In genomic region chr2:42065753-42066152, GRCh38 we compare ENCODE assay signal across 1 cellular context. TPM values are rescaled to one million over a fixed set of nuclear protein-coding genes. Genes with fewer than 3 reads are reported as not detected.
"Had no signal": no experiment of that assay in that cellular context is flagged by ENCODE, and none has a peak within 500 bp of the region (broad histone marks: within the 10 kb centered on the region; RNA-seq: fewer than 3 reads in every experiment).

No MANE protein-coding gene starts in this region.

RNA-seq across cellular contexts. Expression of gene PKDCC, which starts 17.9 kb away (rescaled TPM):
- polyA plus RNA-seq: IgD-negative memory B cell had no signal
